In genomic region chr10:92240289-92241157, GRCh38 we compare ENCODE assay signal across 1 cellular context.
A peak's percentile ranks its signal among the peaks of the same experiment; 100 is the strongest.
TF ChIP-seq lines count a peak whose summit lies in the region.

No MANE protein-coding gene starts in this region.

TF ChIP-seq in GM12878, 131 proteins besides CTCF, POLR2A, EP300 and RAD21 (continued from another document and continues in another):
- TF ChIP-seq E2F8 (IDR thresholded peaks at IDR 0.05; ENCODE audit: low read depth, partially characterized antibody) (peak; percentile 50), RUNX3 (IDR thresholded peaks at IDR 0.05; ENCODE audit: low read length) (peak; percentile 31; the same call in 1 of the 2 replicates), BCL3 (IDR thresholded peaks at IDR 0.05; ENCODE audit: borderline replicate concordance, insufficient read depth, low read depth, low read length, poor library complexity, severe bottlenecking) (no peak), PRDM15 (CRISPR knock-in tag; IDR thresholded peaks at IDR 0.05) (no peak), RB1 (IDR thresholded peaks at IDR 0.05; ENCODE audit: borderline replicate concordance) (no peak), HDGF (IDR thresholded peaks at IDR 0.05) (no peak), LARP7 (IDR thresholded peaks at IDR 0.05) (no peak), FOS (IDR thresholded peaks at IDR 0.05; ENCODE audit: borderline replicate concordance, extremely low read depth, insufficient read length) (no peak), GATAD2B (conservative IDR thresholded peaks at IDR 0.05; ENCODE audit: low read depth) (no peak), CBFB (IDR thresholded peaks at IDR 0.05; ENCODE audit: low read depth) (0 out of 2 replicates have a peak, but pooled peaks have one; percentile 20), SP1 (IDR thresholded peaks at IDR 0.05; ENCODE audit: low read depth, low read length) (peak; percentile 44), EED (IDR thresholded peaks at IDR 0.05; ENCODE audit: low read depth) (peak; percentile 53; the same call in 1 of the 2 replicates), E2F4 (IDR thresholded peaks at IDR 0.05; ENCODE audit: low read depth, low read length) (no peak), SPI1 (IDR thresholded peaks at IDR 0.05; ENCODE audit: borderline replicate concordance, insufficient read depth, low read depth, low read length) (peak; percentile 79), CUX1 (IDR thresholded peaks at IDR 0.05; ENCODE audit: insufficient replicate concordance, low read depth, low read length) (peak; percentile 42), IRF4 (IDR thresholded peaks at IDR 0.05; ENCODE audit: low read depth, low read length) (no peak), NFYA (IDR thresholded peaks at IDR 0.05; ENCODE audit: borderline replicate concordance, low read depth, low read length) (no peak), ATF7 (IDR thresholded peaks at IDR 0.05; ENCODE audit: low read depth) (peak; percentile 58; the same call in 1 of the 2 replicates), USF1 (IDR thresholded peaks at IDR 0.05; ENCODE audit: borderline replicate concordance, extremely low read length, insufficient read depth, low read depth, low read length) (no peak), MAX (IDR thresholded peaks at IDR 0.05; ENCODE audit: low read depth, low read length) (0 out of 2 replicates have a peak, but pooled peaks have one; percentile 18), SUZ12 (IDR thresholded peaks at IDR 0.05; ENCODE audit: unreplicated experiment) (no peak), ZNF687 (IDR thresholded peaks at IDR 0.05) (no peak; the same call in none of the 2 replicates), RELB (IDR thresholded peaks at IDR 0.05; ENCODE audit: low read depth) (peak; percentile 48), MYC (IDR thresholded peaks at IDR 0.05; ENCODE audit: insufficient read depth, insufficient read length, insufficient replicate concordance, low read length, severe bottlenecking) (no peak), SKIL (IDR thresholded peaks at IDR 0.05; ENCODE audit: low read depth, poor library complexity, severe bottlenecking) (peak; percentile 71), STAT3 (IDR thresholded peaks at IDR 0.05; ENCODE audit: low read depth, low read length) (no peak), MEF2A (IDR thresholded peaks at IDR 0.05; ENCODE audit: insufficient read depth, low read depth, low read length) (no peak), HCFC1 (IDR thresholded peaks at IDR 0.05; ENCODE audit: low read length) (no peak), RCOR1 (conservative IDR thresholded peaks at IDR 0.05; ENCODE audit: low read depth, low read length) (0 out of 2 replicates have a peak, but pooled peaks have one; percentile 25), MYB (IDR thresholded peaks at IDR 0.05; ENCODE audit: borderline replicate concordance, low read depth, low read length) (no peak)
